Comparison of ENCODE assay signal across 1 cellular context in the genomic region with DNA sequence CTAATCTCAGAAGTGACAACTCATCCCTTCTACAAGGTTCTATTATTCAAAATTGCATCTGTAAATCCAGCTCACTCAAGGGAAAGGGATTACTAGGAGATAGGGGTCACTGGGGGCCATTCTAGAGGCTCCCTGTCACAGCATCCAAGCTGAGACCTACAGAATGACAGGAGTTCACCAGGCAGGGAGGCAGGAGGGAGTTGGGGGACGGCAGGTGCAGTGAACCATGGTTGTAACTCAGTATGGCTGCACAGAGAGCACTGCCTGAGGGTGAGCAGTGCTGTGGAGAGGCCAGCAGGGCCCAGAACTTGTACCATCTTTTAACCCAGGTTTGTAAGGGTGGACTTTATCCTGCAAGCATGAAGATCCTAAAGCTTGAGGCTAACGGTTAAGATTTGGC.
TF ChIP-seq lines count a peak whose summit lies in the region.

No MANE protein-coding gene starts in this region.

TF ChIP-seq in GM12878, 131 proteins besides CTCF, POLR2A, EP300 and RAD21:
- no peak for TF ChIP-seq ZNF274 (IDR thresholded peaks at IDR 0.05; ENCODE audit: insufficient read depth, insufficient read length)
- TF ChIP-seq RELA (IDR thresholded peaks at IDR 0.05; ENCODE audit: borderline replicate concordance, partially characterized antibody): no peak
- TF ChIP-seq CBX5 (IDR thresholded peaks at IDR 0.05; ENCODE audit: low read depth): no peak
- TF ChIP-seq IRF4 (IDR thresholded peaks at IDR 0.05; ENCODE audit: low read depth, low read length): no peak
- TF ChIP-seq NFYA (IDR thresholded peaks at IDR 0.05; ENCODE audit: borderline replicate concordance, low read depth, low read length): no peak
- TF ChIP-seq NFXL1 (IDR thresholded peaks at IDR 0.05; ENCODE audit: borderline replicate concordance): no peak
- no peak for TF ChIP-seq ETV6 (conservative IDR thresholded peaks at IDR 0.05 in 1 of 2, IDR thresholded peaks at IDR 0.05 in 1 of 2; ENCODE audit: borderline replicate concordance in 1 of 2, low read depth in 1 of 2)
- TF ChIP-seq HCFC1 (IDR thresholded peaks at IDR 0.05; ENCODE audit: low read length): no peak
- TF ChIP-seq, protein P1, sequence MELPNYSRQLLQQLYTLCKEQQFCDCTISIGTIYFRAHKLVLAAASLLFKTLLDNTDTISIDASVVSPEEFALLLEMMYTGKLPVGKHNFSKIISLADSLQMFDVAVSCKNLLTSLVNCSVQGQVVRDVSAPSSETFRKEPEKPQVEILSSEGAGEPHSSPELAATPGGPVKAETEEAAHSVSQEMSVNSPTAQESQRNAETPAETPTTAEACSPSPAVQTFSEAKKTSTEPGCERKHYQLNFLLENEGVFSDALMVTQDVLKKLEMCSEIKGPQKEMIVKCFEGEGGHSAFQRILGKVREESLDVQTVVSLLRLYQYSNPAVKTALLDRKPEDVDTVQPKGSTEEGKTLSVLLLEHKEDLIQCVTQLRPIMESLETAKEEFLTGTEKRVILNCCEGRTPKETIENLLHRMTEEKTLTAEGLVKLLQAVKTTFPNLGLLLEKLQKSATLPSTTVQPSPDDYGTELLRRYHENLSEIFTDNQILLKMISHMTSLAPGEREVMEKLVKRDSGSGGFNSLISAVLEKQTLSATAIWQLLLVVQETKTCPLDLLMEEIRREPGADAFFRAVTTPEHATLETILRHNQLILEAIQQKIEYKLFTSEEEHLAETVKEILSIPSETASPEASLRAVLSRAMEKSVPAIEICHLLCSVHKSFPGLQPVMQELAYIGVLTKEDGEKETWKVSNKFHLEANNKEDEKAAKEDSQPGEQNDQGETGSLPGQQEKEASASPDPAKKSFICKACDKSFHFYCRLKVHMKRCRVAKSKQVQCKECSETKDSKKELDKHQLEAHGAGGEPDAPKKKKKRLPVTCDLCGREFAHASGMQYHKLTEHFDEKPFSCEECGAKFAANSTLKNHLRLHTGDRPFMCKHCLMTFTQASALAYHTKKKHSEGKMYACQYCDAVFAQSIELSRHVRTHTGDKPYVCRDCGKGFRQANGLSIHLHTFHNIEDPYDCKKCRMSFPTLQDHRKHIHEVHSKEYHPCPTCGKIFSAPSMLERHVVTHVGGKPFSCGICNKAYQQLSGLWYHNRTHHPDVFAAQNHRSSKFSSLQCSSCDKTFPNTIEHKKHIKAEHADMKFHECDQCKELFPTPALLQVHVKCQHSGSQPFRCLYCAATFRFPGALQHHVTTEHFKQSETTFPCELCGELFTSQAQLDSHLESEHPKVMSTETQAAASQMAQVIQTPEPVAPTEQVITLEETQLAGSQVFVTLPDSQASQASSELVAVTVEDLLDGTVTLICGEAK (IDR thresholded peaks at IDR 0.05; ENCODE audit: borderline replicate concordance): no peak
- TF ChIP-seq IKZF2 (IDR thresholded peaks at IDR 0.05): no peak
- TF ChIP-seq, protein P2, sequence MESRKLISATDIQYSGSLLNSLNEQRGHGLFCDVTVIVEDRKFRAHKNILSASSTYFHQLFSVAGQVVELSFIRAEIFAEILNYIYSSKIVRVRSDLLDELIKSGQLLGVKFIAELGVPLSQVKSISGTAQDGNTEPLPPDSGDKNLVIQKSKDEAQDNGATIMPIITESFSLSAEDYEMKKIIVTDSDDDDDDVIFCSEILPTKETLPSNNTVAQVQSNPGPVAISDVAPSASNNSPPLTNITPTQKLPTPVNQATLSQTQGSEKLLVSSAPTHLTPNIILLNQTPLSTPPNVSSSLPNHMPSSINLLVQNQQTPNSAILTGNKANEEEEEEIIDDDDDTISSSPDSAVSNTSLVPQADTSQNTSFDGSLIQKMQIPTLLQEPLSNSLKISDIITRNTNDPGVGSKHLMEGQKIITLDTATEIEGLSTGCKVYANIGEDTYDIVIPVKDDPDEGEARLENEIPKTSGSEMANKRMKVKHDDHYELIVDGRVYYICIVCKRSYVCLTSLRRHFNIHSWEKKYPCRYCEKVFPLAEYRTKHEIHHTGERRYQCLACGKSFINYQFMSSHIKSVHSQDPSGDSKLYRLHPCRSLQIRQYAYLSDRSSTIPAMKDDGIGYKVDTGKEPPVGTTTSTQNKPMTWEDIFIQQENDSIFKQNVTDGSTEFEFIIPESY (IDR thresholded peaks at IDR 0.05): no peak
- TF ChIP-seq SPI1 (IDR thresholded peaks at IDR 0.05; ENCODE audit: borderline replicate concordance, insufficient read depth, low read depth, low read length): no peak
- TF ChIP-seq SP1 (IDR thresholded peaks at IDR 0.05; ENCODE audit: low read depth, low read length): no peak
- no peak for TF ChIP-seq NRF1 (conservative IDR thresholded peaks at IDR 0.05; ENCODE audit: low read depth, low read length)
- TF ChIP-seq SIN3A (IDR thresholded peaks at IDR 0.05; ENCODE audit: low read depth, low read length): no peak
- no peak for TF ChIP-seq POU2F2 (IDR thresholded peaks at IDR 0.05; ENCODE audit: borderline replicate concordance, low read depth, low read length)
- TF ChIP-seq BCL11A (IDR thresholded peaks at IDR 0.05; ENCODE audit: low read depth, low read length): no peak
- TF ChIP-seq, protein P3, sequence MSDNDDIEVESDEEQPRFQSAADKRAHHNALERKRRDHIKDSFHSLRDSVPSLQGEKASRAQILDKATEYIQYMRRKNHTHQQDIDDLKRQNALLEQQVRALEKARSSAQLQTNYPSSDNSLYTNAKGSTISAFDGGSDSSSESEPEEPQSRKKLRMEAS (IDR thresholded peaks at IDR 0.05; ENCODE audit: low read depth, low read length): no peak
- no peak for TF ChIP-seq WRNIP1 (IDR thresholded peaks at IDR 0.05; ENCODE audit: borderline replicate concordance, low read depth, low read length)
- TF ChIP-seq BACH1 (IDR thresholded peaks at IDR 0.05; ENCODE audit: borderline replicate concordance): no peak
